Comparison of ENCODE assay signal across 8 cellular contexts in genomic region chr4:2257361-2258001, GRCh38. TPM values are rescaled to one million over a fixed set of nuclear protein-coding genes. Genes with fewer than 3 reads are reported as not detected.
DNase-seq lines count a peak whose midpoint lies in the region; ATAC-seq and TF ChIP-seq lines count a peak whose summit lies in the region.
"Had no signal": no experiment of that assay in that cellular context is flagged by ENCODE, and none has a peak within 500 bp of the region (broad histone marks: within the 10 kb centered on the region; RNA-seq: fewer than 3 reads in every experiment).

No MANE protein-coding gene starts in this region.

- H3K9me3 Mint-ChIP-seq in HFFc6: no peaks in the 10 kb centered on the region

- H2BK5ac ChIP-seq in mesenchymal stem cell (ENCODE audit: low read depth, low read length, poor library complexity, severe bottlenecking): no peak overlapping the region

- no peak overlapping the region for H2AFZ ChIP-seq in mesenchymal stem cell (ENCODE audit: low read depth, low read length)

- no peak overlapping the region for H3K14ac ChIP-seq in mesenchymal stem cell (ENCODE audit: low read length in 2 of 2)

- H3K36me3 Mint-ChIP-seq in HFFc6 (ENCODE audit: low read depth): 0 out of 2 replicates have a peak, but pooled peaks cover 6% of the 10 kb centered on the region

- TF ChIP-seq CTCF in RWPE2 (IDR thresholded peaks at IDR 0.05; ENCODE audit: poor library complexity, severe bottlenecking) (no peak), suprapubic skin (IDR thresholded peaks at IDR 0.05) (no peak), HFFc6 (IDR thresholded peaks at IDR 0.05) (no peak)

- peaks cover 38% of the 10 kb centered on the region for H3K79me1 ChIP-seq in mesenchymal stem cell (replicated peaks; ENCODE audit: low read length, poor library complexity, severe bottlenecking)

- no peak overlapping the region for H3K4me2 ChIP-seq in mesenchymal stem cell (ENCODE audit: low read length, poor library complexity, severe bottlenecking)

- H3K27me3 ChIP-seq in RWPE2 (ENCODE audit: insufficient read depth, poor library complexity, severe bottlenecking) (no peaks in the 10 kb centered on the region), mesenchymal stem cell (ENCODE audit: control insufficient read depth in 1 of 2, insufficient read depth in 1 of 2, low read length in 2 of 2) (no peaks in the 10 kb centered on the region), suprapubic skin (no peaks in the 10 kb centered on the region)

- H3K4me3 Mint-ChIP-seq in HFFc6: no peak overlapping the region

- WGBS in mesenchymal stem cell: 92% methylated on average over 14 of the region's 14 CpGs
- 85% methylated on average over 6 of the region's 14 CpGs for WGBS in suprapubic skin

- no peak overlapping the region for H3K18ac ChIP-seq in mesenchymal stem cell (ENCODE audit: low read depth in 1 of 2, low read length in 2 of 2)

- H3K4me1 Mint-ChIP-seq in HFFc6 (ENCODE audit: low read depth): 0 out of 2 replicates have a peak, but pooled peaks cover 4% of the 10 kb centered on the region

- H4K91ac ChIP-seq in mesenchymal stem cell (ENCODE audit: low read length): peak overlapping the region; percentile 55

- no peak overlapping the region for H3K9ac ChIP-seq in mesenchymal stem cell (ENCODE audit: low read length)

- H3K4me1 ChIP-seq in RWPE2 (ENCODE audit: insufficient read depth, poor library complexity, severe bottlenecking) (peaks cover 15% of the 10 kb centered on the region), mesenchymal stem cell (ENCODE audit: control insufficient read depth, insufficient read depth, low read depth, low read length) (peaks cover 48% of the 10 kb centered on the region), suprapubic skin (peaks cover 71% of the 10 kb centered on the region)

- no peak overlapping the region for H2BK12ac ChIP-seq in mesenchymal stem cell (ENCODE audit: low read length in 2 of 2)

- no peak for TF ChIP-seq POLR2A in suprapubic skin (IDR thresholded peaks at IDR 0.05)

- peak overlapping the region; percentile 56 for H3K27ac ChIP-seq in RWPE2 (ENCODE audit: poor library complexity, severe bottlenecking)
- peak overlapping the region; percentile 85 for H3K27ac ChIP-seq in cingulate gyrus (ENCODE audit: low read depth, low read length)
- H3K27ac ChIP-seq in mesenchymal stem cell (ENCODE audit: low read length, poor library complexity, severe bottlenecking): no peak overlapping the region
- peak overlapping the region; percentile 56 for H3K27ac ChIP-seq in suprapubic skin

- H3K4me3 ChIP-seq in RWPE2 (ENCODE audit: severe bottlenecking) (no peak overlapping the region), mesenchymal stem cell (ENCODE audit: insufficient read depth in 1 of 2, low read depth in 1 of 2, low read length in 2 of 2) (peak overlapping the region in 1 of 2 experiments; percentile 31), suprapubic skin (no peak overlapping the region)

- no peak overlapping the region for H3K27ac Mint-ChIP-seq in HFFc6

- H2AK5ac ChIP-seq in mesenchymal stem cell (ENCODE audit: low read length, severe bottlenecking): no peak overlapping the region

- no peak for ATAC-seq in RWPE2 (ENCODE audit: low read depth)

- DNase-seq in RWPE2 (ENCODE audit: low spot score) (peak; percentile 50), mesenchymal stem cell (no peak), suprapubic skin (ENCODE audit: low spot score in 2 of 2) (peak; percentile 56 to 70), NCI-H345 (lab: John Stamatoyannopoulos, UW) (no peak), HFFc6 (no peak), DMS53 treated with DMSO at 0.1 percent for 48 hours (lab: John Stamatoyannopoulos, UW; ENCODE audit: unreplicated experiment) (no peak)
- DNase-seq: activated CD4-positive, alpha-beta T cell treated with anti-CD3 and anti-CD28 coated beads, Interleukin-2, amount 50 U/mL, for 4 hours had no signal

- H2BK120ac ChIP-seq in mesenchymal stem cell (ENCODE audit: low read depth, low read length): no peak overlapping the region

- TF ChIP-seq EP300 in suprapubic skin (IDR thresholded peaks at IDR 0.05): no peak

- H3K4ac ChIP-seq in mesenchymal stem cell (ENCODE audit: low read depth in 1 of 2, low read length in 2 of 2): no peak overlapping the region

- no peaks in the 10 kb centered on the region for H3K9me3 ChIP-seq in RWPE2 (ENCODE audit: severe bottlenecking)
- no peaks in the 10 kb centered on the region for H3K9me3 ChIP-seq in mesenchymal stem cell (ENCODE audit: control insufficient read depth, low read length)
- H3K9me3 ChIP-seq in suprapubic skin: no peaks in the 10 kb centered on the region

- H3K23ac ChIP-seq in mesenchymal stem cell (ENCODE audit: low read length in 2 of 2): peak overlapping the region in 1 of 2 experiments; percentile 4

- H3K27me3 Mint-ChIP-seq in HFFc6 (ENCODE audit: insufficient read depth): no peaks in the 10 kb centered on the region

- H3K36me3 ChIP-seq in RWPE2 (ENCODE audit: low read depth) (peaks cover 27% of the 10 kb centered on the region), mesenchymal stem cell (ENCODE audit: control insufficient read depth in 1 of 2, insufficient read depth in 2 of 2, low read depth in 1 of 2, low read length in 2 of 2) (peaks cover 38 to 77% of the 10 kb centered on the region in 2 experiments), suprapubic skin (peaks cover 30% of the 10 kb centered on the region)

- no peak overlapping the region for H4K8ac ChIP-seq in mesenchymal stem cell (ENCODE audit: low read length)

- H2BK15ac ChIP-seq in mesenchymal stem cell (ENCODE audit: low read depth, poor library complexity, severe bottlenecking): no peak overlapping the region

RNA-seq across cellular contexts. Expression of gene MXD4, which starts 4.4 kb away (rescaled TPM):
- polyA plus RNA-seq in mesenchymal stem cell (2013, experiment 1 of 2): 61.3 TPM
- polyA plus RNA-seq in mesenchymal stem cell (2013, experiment 2 of 2): 61.0 TPM
- total RNA-seq in suprapubic skin: 10 to 100 TPM; 52.8 to 76.8 (median 63.3) TPM
- 10 to 100 TPM; 56.5 to 81.8 (median 60.3) TPM for total RNA-seq in HFFc6 (2021; fragmentation: NEBNext Ultra II Directional; extraction: Animal tissue kit (Norgen Biotek cat#: 25700))

RNA-seq across cellular contexts. Expression of gene HAUS3, which starts 15.6 kb away (rescaled TPM):
- 7.1 TPM for polyA plus RNA-seq in mesenchymal stem cell (2013, experiment 1 of 2)
- polyA plus RNA-seq in mesenchymal stem cell (2013, experiment 2 of 2): 7.2 TPM
- 10 to 100 TPM in 3 of 4 donors, 1 to 10 TPM in 1; 7.6 to 17.9 (median 11.8) TPM for total RNA-seq in suprapubic skin
- total RNA-seq in HFFc6 (2021; fragmentation: NEBNext Ultra II Directional; extraction: Animal tissue kit (Norgen Biotek cat#: 25700)): 10 to 100 TPM in 2 of 6 experiments, 1 to 10 TPM in 4; 6.9 to 10.8 (median 8.6) TPM

RNA-seq across cellular contexts. Expression of gene POLN, which starts 15.6 kb away (rescaled TPM):
- polyA plus RNA-seq in mesenchymal stem cell (2013, experiment 1 of 2): 1.0 TPM
- 1.1 TPM for polyA plus RNA-seq in mesenchymal stem cell (2013, experiment 2 of 2)
- 1 to 10 TPM in 2 of 4 donors, under 1 TPM in 2; 0.91 to 8.0 (median 1.2) TPM for total RNA-seq in suprapubic skin
- total RNA-seq in HFFc6 (2021; fragmentation: NEBNext Ultra II Directional; extraction: Animal tissue kit (Norgen Biotek cat#: 25700)): 1 to 10 TPM; 1.5 to 3.4 (median 2.2) TPM

Comparison
In these comparisons a context has a peak if more than half of its experiments do, and no peak if none do; other contexts are left out.
1. DNase-seq: peak in RWPE2 (single experiment) and suprapubic skin (2 of 2); none in mesenchymal stem cell (single experiment), NCI-H345 (single experiment), HFFc6 (single experiment) and DMS53 treated with DMSO at 0.1 percent for 48 hours (single experiment).